ENCODE assay signal across 1 cellular context in genomic region chr4:128600996-128601857, GRCh38.
TF ChIP-seq lines count a peak whose summit lies in the region.

No MANE protein-coding gene starts in this region.

TF ChIP-seq in HepG2, 621 proteins besides CTCF, POLR2A, EP300 and RAD21 (continued from another document and continues in another):
- TF ChIP-seq CSRNP2 (CRISPR knock-in tag; conservative IDR thresholded peaks at IDR 0.05; ENCODE audit: low read depth) (no peak), SMARCE1 (IDR thresholded peaks at IDR 0.05; ENCODE audit: borderline replicate concordance) (no peak), ZZZ3 (CRISPR knock-in tag; IDR thresholded peaks at IDR 0.05; ENCODE audit: borderline replicate concordance) (no peak), ZNF614 (CRISPR knock-in tag; IDR thresholded peaks at IDR 0.05; ENCODE audit: borderline replicate concordance) (peak; percentile 90), DNMT1 (CRISPR knock-in tag; IDR thresholded peaks at IDR 0.05) (no peak), NCOA2 (CRISPR knock-in tag; IDR thresholded peaks at IDR 0.05) (peak; percentile 57; the same call in 1 of the 2 replicates), TOPORS (CRISPR knock-in tag; IDR thresholded peaks at IDR 0.05) (no peak), SMARCC2 (IDR thresholded peaks at IDR 0.05) (no peak), CCDC6 (CRISPR knock-in tag; IDR thresholded peaks at IDR 0.05) (peak; percentile 31; the same call in 1 of the 2 replicates), ZFY (CRISPR knock-in tag; IDR thresholded peaks at IDR 0.05) (peak; percentile 32), PITX1 (CRISPR knock-in tag; IDR thresholded peaks at IDR 0.05) (0 out of 2 replicates have a peak, but pooled peaks have one; percentile 42), LRRFIP1 (CRISPR knock-in tag; conservative IDR thresholded peaks at IDR 0.05) (no peak), ZNF569 (CRISPR knock-in tag; IDR thresholded peaks at IDR 0.05; ENCODE audit: borderline replicate concordance) (no peak), TERF1 (CRISPR knock-in tag; IDR thresholded peaks at IDR 0.05) (no peak), TGIF2 (CRISPR knock-in tag; IDR thresholded peaks at IDR 0.05) (peak; percentile 79; the same call in 1 of the 2 replicates), ZNF749 (CRISPR knock-in tag; IDR thresholded peaks at IDR 0.05; ENCODE audit: borderline replicate concordance) (no peak), MIXL1 (CRISPR knock-in tag; IDR thresholded peaks at IDR 0.05) (peak; percentile 58; the same call in 1 of the 2 replicates), SSRP1 (CRISPR knock-in tag; IDR thresholded peaks at IDR 0.05) (no peak), FOSL2 (CRISPR knock-in tag; IDR thresholded peaks at IDR 0.05) (peak; percentile 98), NPAS2 (CRISPR knock-in tag; IDR thresholded peaks at IDR 0.05; ENCODE audit: borderline replicate concordance) (no peak), ZNF788 (CRISPR knock-in tag; IDR thresholded peaks at IDR 0.05; ENCODE audit: borderline replicate concordance) (peak; percentile 57; the same call in 1 of the 2 replicates), MYPOP (CRISPR knock-in tag; IDR thresholded peaks at IDR 0.05) (no peak; the same call in 1 of the 2 replicates), BORCS8-MEF2B (CRISPR knock-in tag; IDR thresholded peaks at IDR 0.05) (no peak), NFE2L2 (IDR thresholded peaks at IDR 0.05; ENCODE audit: low read length) (no peak), HNRNPUL1 (IDR thresholded peaks at IDR 0.05; ENCODE audit: low read depth, low read length) (no peak), TIGD3 (CRISPR knock-in tag; IDR thresholded peaks at IDR 0.05; ENCODE audit: borderline replicate concordance) (no peak), ZGPAT (CRISPR knock-in tag; IDR thresholded peaks at IDR 0.05) (peak; percentile 57), TBP (CRISPR knock-in tag; IDR thresholded peaks at IDR 0.05) (no peak), HNRNPK (IDR thresholded peaks at IDR 0.05; ENCODE audit: low read depth, low read length, poor library complexity, severe bottlenecking) (no peak), GABPA (IDR thresholded peaks at IDR 0.05; ENCODE audit: low read depth, low read length) (no peak), GABPA (CRISPR knock-in tag; IDR thresholded peaks at IDR 0.05; ENCODE audit: low read depth) (peak; percentile 54), ZNF546 (CRISPR knock-in tag; conservative IDR thresholded peaks at IDR 0.05) (no peak), BRF2 (CRISPR knock-in tag; IDR thresholded peaks at IDR 0.05) (no peak), ZKSCAN5 (CRISPR knock-in tag; IDR thresholded peaks at IDR 0.05) (no peak), ZBTB10 (CRISPR knock-in tag; IDR thresholded peaks at IDR 0.05; ENCODE audit: borderline replicate concordance) (no peak), CENPT (CRISPR knock-in tag; IDR thresholded peaks at IDR 0.05; ENCODE audit: low read depth) (no peak), ZNF275 (CRISPR knock-in tag; IDR thresholded peaks at IDR 0.05; ENCODE audit: borderline replicate concordance) (no peak), POLR2G (IDR thresholded peaks at IDR 0.05; ENCODE audit: low read depth, low read length) (peak; percentile 73), RBM22 (optimal IDR thresholded peaks at IDR 0.05; ENCODE audit: low read length) (no peak), SMYD3 (CRISPR knock-in tag; IDR thresholded peaks at IDR 0.05) (0 out of 2 replicates have a peak, but pooled peaks have one; percentile 24), ZXDC (CRISPR knock-in tag; IDR thresholded peaks at IDR 0.05) (no peak), CAMTA2 (CRISPR knock-in tag; IDR thresholded peaks at IDR 0.05; ENCODE audit: borderline replicate concordance) (no peak), ZNF784 (CRISPR knock-in tag; IDR thresholded peaks at IDR 0.05; ENCODE audit: borderline replicate concordance) (no peak), ELF4 (CRISPR knock-in tag; IDR thresholded peaks at IDR 0.05; ENCODE audit: borderline replicate concordance) (no peak), ZNF331 (CRISPR knock-in tag; IDR thresholded peaks at IDR 0.05) (peak; percentile 62; the same call in 1 of the 2 replicates), MXI1 (IDR thresholded peaks at IDR 0.05; ENCODE audit: borderline replicate concordance, low read depth, low read length) (peak; percentile 15; the same call in 1 of the 3 replicates), ZNF883 (CRISPR knock-in tag; IDR thresholded peaks at IDR 0.05; ENCODE audit: not compliant biosample characterization) (no peak)
